Comparison of ENCODE assay signal across 8 cellular contexts in genomic region chr1:110087812-110088738, GRCh38. TPM values are rescaled to one million over a fixed set of nuclear protein-coding genes. Genes with fewer than 3 reads are reported as not detected.
DNase-seq lines count a peak whose midpoint lies in the region; ATAC-seq and TF ChIP-seq lines count a peak whose summit lies in the region.

No MANE protein-coding gene starts in this region.

- H3K27ac ChIP-seq in endodermal cell (ENCODE audit: low read depth, low read length) = no peak overlapping the region

- intact Hi-C loops in activated B cell treated with CpG ODN at 0.5 μM for 24 hours (cut with micrococcal nuclease) = loop anchor here (1.0 to 5.0 kb wide), 2 partner anchors 18 to 374 kb away; no protein-coding TSS in a partner anchor

- DNase-seq in NCI-H187 (lab: John Stamatoyannopoulos, UW) = peak; percentile 8 to 37
- DNase-seq in NCI-H187 treated with DMSO at 0.1 percent for 48 hours (lab: John Stamatoyannopoulos, UW) = no peak
- peak; percentile 18 for DNase-seq in NCI-H2107 (lab: John Stamatoyannopoulos, UW)
- DNase-seq in activated B cell treated with CpG ODN at 0.5 μM for 24 hours = no peak
- peak; percentile 85 for DNase-seq in endodermal cell
- peak; percentile 75 for DNase-seq in myocyte (ENCODE audit: low read depth)

- POLR2A ChIA-PET in activated B cell treated with CpG ODN at 0.5 μM for 24 hours (lab: Charles Lee) = interaction anchor here (0.9 to 1.0 kb wide), 2 partner anchors 19 to 22 kb away, joined by 3 read pairs; no protein-coding TSS in a partner anchor

- 58 to 66% methylated on average over 9 to 15 of the region's 15 CpGs for WGBS in endodermal cell (ENCODE audit: insufficient coverage in 1 of 2, insufficient read length in 1 of 2), 2 experiments

- no peaks in the 10 kb centered on the region for H3K9me3 ChIP-seq in endodermal cell (ENCODE audit: control insufficient read depth, low read length)

- no peak overlapping the region for H3K9ac ChIP-seq in endodermal cell (ENCODE audit: extremely low read depth, low read length, poor library complexity, severe bottlenecking)

- H3K27ac Mint-ChIP-seq in activated B cell treated with CpG ODN at 0.5 μM for 24 hours (no peak overlapping the region), endodermal cell (no peak overlapping the region)

- H3K36me3 ChIP-seq in endodermal cell (ENCODE audit: control insufficient read depth, insufficient read depth, low read length) = no peaks in the 10 kb centered on the region

- H3K4me3 Mint-ChIP-seq in activated B cell treated with CpG ODN at 0.5 μM for 24 hours (no peak overlapping the region), endodermal cell (no peak overlapping the region)

- peaks cover 13% of the 10 kb centered on the region for H3K4me1 ChIP-seq in endodermal cell (ENCODE audit: control insufficient read depth, insufficient read depth, low read length)

- H3K9me3 Mint-ChIP-seq in activated B cell treated with CpG ODN at 0.5 μM for 24 hours (no peaks in the 10 kb centered on the region), endodermal cell (no peaks in the 10 kb centered on the region)

- CTCF ChIA-PET in activated B cell treated with CpG ODN at 0.5 μM for 24 hours (lab: Charles Lee) = interaction anchor here (0.6 to 2.2 kb wide), 10 partner anchors 13 to 536 kb away, joined by 3 to 12 read pairs (median 6); partner anchors contain the start of gene STRIP1

- H3K4me3 ChIP-seq in endodermal cell (ENCODE audit: low read length) = no peak overlapping the region

- peak; percentile 60 for ATAC-seq in HG02610 (IDR thresholded peaks at IDR 0.05; ENCODE audit: unreplicated experiment)
- peak; percentile 75 for ATAC-seq in activated B cell treated with CpG ODN at 0.5 μM for 24 hours (ENCODE audit: low read depth)
- ATAC-seq in GM18520 (IDR thresholded peaks at IDR 0.05; ENCODE audit: unreplicated experiment) = no peak

- peaks cover 9% of the 10 kb centered on the region for H3K4me1 Mint-ChIP-seq in activated B cell treated with CpG ODN at 0.5 μM for 24 hours
- peaks cover 16% of the 10 kb centered on the region for H3K4me1 Mint-ChIP-seq in endodermal cell

- TF ChIP-seq CTCF in activated B cell treated with CpG ODN at 0.5 μM for 24 hours (IDR thresholded peaks at IDR 0.05) = no peak
- TF ChIP-seq CTCF in endodermal cell (conservative IDR thresholded peaks at IDR 0.05) = peak; percentile 76

- H3K27me3 Mint-ChIP-seq in activated B cell treated with CpG ODN at 0.5 μM for 24 hours = peaks cover 21% of the 10 kb centered on the region
- peaks cover 77% of the 10 kb centered on the region for H3K27me3 Mint-ChIP-seq in endodermal cell (ENCODE audit: insufficient read depth)

- H3K36me3 Mint-ChIP-seq in activated B cell treated with CpG ODN at 0.5 μM for 24 hours (ENCODE audit: low read depth) (no peaks in the 10 kb centered on the region), endodermal cell (ENCODE audit: low read depth) (no peaks in the 10 kb centered on the region)

- H3K27me3 ChIP-seq in endodermal cell (ENCODE audit: control insufficient read depth, insufficient read depth, low read length, poor library complexity, severe bottlenecking) = peaks cover 87% of the 10 kb centered on the region

RNA-seq across cellular contexts. Expression of gene ALX3, which starts 17.6 kb away (rescaled TPM):
- total RNA-seq in activated B cell treated with CpG ODN at 0.5 μM for 24 hours = not detected in 2 replicates
- total RNA-seq in endodermal cell = not detected
- not detected for polyA plus RNA-seq in endodermal cell (2013, experiment 1 of 2)
- polyA plus RNA-seq in endodermal cell (2013, experiment 2 of 2) = not detected
- total RNA-seq in myocyte = not detected in 2 replicates
- not detected for polyA plus RNA-seq in myocyte (2012)

RNA-seq across cellular contexts. Expression of gene UBL4B, which starts 24.2 kb away (rescaled TPM):
- total RNA-seq in activated B cell treated with CpG ODN at 0.5 μM for 24 hours (not detected in 2 replicates), endodermal cell (not detected), myocyte (not detected in 2 replicates)
- not detected for polyA plus RNA-seq in endodermal cell (2013, experiment 1 of 2)
- polyA plus RNA-seq in endodermal cell (2013, experiment 2 of 2) = not detected
- polyA plus RNA-seq in myocyte (2012) = not detected

RNA-seq across cellular contexts. Expression of gene STRIP1, which starts 53.7 kb away (rescaled TPM):
- total RNA-seq in activated B cell treated with CpG ODN at 0.5 μM for 24 hours (60.4 and 77.3 TPM in 2 replicates), endodermal cell (10 to 100 TPM; 64.9 to 66.1 TPM), myocyte (50.9 and 53.1 TPM in 2 replicates)
- polyA plus RNA-seq in endodermal cell (2013, experiment 1 of 2) = 61.2 TPM
- polyA plus RNA-seq in endodermal cell (2013, experiment 2 of 2) = 53.1 TPM
- polyA plus RNA-seq in myocyte (2012) = 37.6 TPM

Comparison
In these comparisons a context has a peak if more than half of its experiments do, and no peak if none do; other contexts are left out.
1. DNase-seq: peak in NCI-H187 (2 of 2), NCI-H2107 (single experiment), endodermal cell (single experiment) and myocyte (single experiment); none in NCI-H187 treated with DMSO at 0.1 percent for 48 hours (single experiment) and activated B cell treated with CpG ODN at 0.5 μM for 24 hours (single experiment).